ENCODE assay signal across 10 cellular contexts in genomic region chr16:31528726-31529397, GRCh38. TPM values are rescaled to one million over a fixed set of nuclear protein-coding genes. Genes with fewer than 3 reads are reported as not detected.
DNase-seq lines count a peak whose midpoint lies in the region; ATAC-seq and TF ChIP-seq lines count a peak whose summit lies in the region.
"Had no signal": no experiment of that assay in that cellular context is flagged by ENCODE, and none has a peak within 500 bp of the region (broad histone marks: within the 10 kb centered on the region; RNA-seq: fewer than 3 reads in every experiment).

No MANE protein-coding gene starts in this region.

- in situ Hi-C loops in Panc1 (cut with HindIII; ENCODE audit: low pct_unique_long_range_greater_than_20kb, low sequenced_read_pairs) = no loop called here

- H3K36me3 ChIP-seq in Panc1 (ENCODE audit: control insufficient read depth, insufficient read depth, low read length) (no peaks in the 10 kb centered on the region), psoas muscle (ENCODE audit: insufficient read depth in 1 of 2, low read depth in 1 of 2) (no peaks in the 10 kb centered on the region)

- DNase-seq in AG10803 (ENCODE audit: low read depth) (peak; percentile 68), Panc1 (ENCODE audit: low read depth, low spot score) (no peak), glomerular visceral epithelial cell (ENCODE audit: extremely low spot score) (peak; percentile 29), psoas muscle (no peak), NCI-H774 (lab: John Stamatoyannopoulos, UW) (no peak), Kasumi-1 (lab: John Stamatoyannopoulos, UW) (no peak), T1000 (lab: John Stamatoyannopoulos, UW) (no peak)
- DNase-seq: NCI-H524 treated with DMSO at 0.1 percent for 48 hours; stimulated activated CD4-positive, alpha-beta T cell treated with anti-CD3 and anti-CD28 coated beads, Interleukin-2, amount 100 ng/mL, for 48 hours had no signal

- H3K9me3 ChIP-seq in Panc1 (ENCODE audit: control insufficient read depth, insufficient read depth, low read depth, low read length) (no peaks in the 10 kb centered on the region), psoas muscle (no peaks in the 10 kb centered on the region)

- POLR2A ChIA-PET in Panc1 (lab: Charles Lee) = no interaction called here

- 0 out of 2 replicates have a peak, but pooled peaks cover 4% of the 10 kb centered on the region for H3K4me1 ChIP-seq in Panc1 (ENCODE audit: control insufficient read depth, insufficient read depth, low read length)
- no peaks in the 10 kb centered on the region for H3K4me1 ChIP-seq in psoas muscle

- ATAC-seq in Panc1 (peak; percentile 29; the same call in 1 of the 2 replicates), psoas muscle (no peak), GM19452 (IDR thresholded peaks at IDR 0.05; ENCODE audit: unreplicated experiment) (no peak)

- intact Hi-C loops in Panc1 (cut with micrococcal nuclease; ENCODE audit: unreplicated experiment) (loop anchor here (5.0 kb wide), 1 partner anchor 52 kb away; no protein-coding TSS in a partner anchor), psoas muscle (cut with DNase I) (no loop called here)

- CTCF ChIA-PET in Panc1 (lab: Charles Lee) = interaction anchor here (0.6 kb wide), 2 partner anchors 15 to 1003 kb away, joined by 3 to 5 read pairs; partner anchors contain the start of gene ZNF768

- TF ChIP-seq CTCF in AG10803 (conservative IDR thresholded peaks at IDR 0.05; ENCODE audit: low read length) (no peak), Panc1 (IDR thresholded peaks at IDR 0.05) (no peak), psoas muscle (IDR thresholded peaks at IDR 0.05) (no peak)

- no peak overlapping the region for H3K27ac ChIP-seq in Panc1 (ENCODE audit: low read length)
- no peak overlapping the region for H3K27ac ChIP-seq in psoas muscle

- WGBS in psoas muscle, 3 donors = 5 to 6% (median 6%) methylated on average over 18 of the region's 18 CpGs

- H3K4me3 ChIP-seq in AG10803 (ENCODE audit: low read length) (peak overlapping the region; percentile 53), Panc1 (ENCODE audit: low read depth in 2 of 2, low read length in 2 of 2) (peak overlapping the region; percentile 33 to 43), psoas muscle (peak overlapping the region; percentile 47)

- peaks cover 6% of the 10 kb centered on the region; the same call in 1 of the 2 replicates for H3K27me3 ChIP-seq in Panc1 (ENCODE audit: control insufficient read depth, insufficient read depth, low read length)
- H3K27me3 ChIP-seq in psoas muscle (ENCODE audit: insufficient read depth in 3 of 3, low read length in 2 of 3) = peaks cover 0 to 62% (median 20%) of the 10 kb centered on the region in 3 donors

- no TSS peak for BruUV-seq in Panc1 (replicated peaks; lab: Mats Ljungman, UMichigan)

RNA-seq across cellular contexts. Expression of gene AHSP, which starts 1.2 kb away (rescaled TPM):
- total RNA-seq in Panc1 (2021; ENCODE audit: unreplicated experiment) (not detected), psoas muscle (1 to 10 TPM in 1 of 4 donors, not detected in 3; 3.5 TPM)
- not detected for polyA plus RNA-seq in Panc1 (2012; ENCODE audit: insufficient read length)
- not detected for polyA plus RNA-seq in psoas muscle

RNA-seq across cellular contexts. Expression of gene RUSF1, which starts 20.7 kb away (rescaled TPM):
- 47.4 TPM for total RNA-seq in Panc1 (2021; ENCODE audit: unreplicated experiment)
- polyA plus RNA-seq in Panc1 (2012; ENCODE audit: insufficient read length) = 49.1 TPM
- total RNA-seq in psoas muscle = 10 to 100 TPM in 3 of 4 donors, 1 to 10 TPM in 1; 6.9 to 16.2 (median 11.9) TPM
- polyA plus RNA-seq in psoas muscle = 10 to 100 TPM in 1 of 3 donors, 1 to 10 TPM in 2; 8.1 to 12.0 (median 9.9) TPM

RNA-seq across cellular contexts. Expression of gene SLC5A2, which starts 45.9 kb away (rescaled TPM):
- total RNA-seq in Panc1 (2021; ENCODE audit: unreplicated experiment) (0.15 TPM), psoas muscle (not detected)
- polyA plus RNA-seq in Panc1 (2012; ENCODE audit: insufficient read length) = 7.5 TPM
- polyA plus RNA-seq in psoas muscle = under 1 TPM; 0.08 to 0.35 (median 0.26) TPM

RNA-seq across cellular contexts. Expression of gene TGFB1I1, which starts 56.9 kb away (rescaled TPM):
- 32.5 TPM for total RNA-seq in Panc1 (2021; ENCODE audit: unreplicated experiment)
- polyA plus RNA-seq in Panc1 (2012; ENCODE audit: insufficient read length) = 55.7 TPM
- 10 to 100 TPM in 1 of 4 donors, 1 to 10 TPM in 3; 8.3 to 11.5 (median 8.7) TPM for total RNA-seq in psoas muscle
- polyA plus RNA-seq in psoas muscle = 1 to 10 TPM; 4.5 to 7.0 (median 5.0) TPM

Comparison
In these comparisons a context has a peak if more than half of its experiments do, and no peak if none do; other contexts are left out.
1. DNase-seq: peak in AG10803 (single experiment) and glomerular visceral epithelial cell (single experiment); none in Panc1 (single experiment), psoas muscle (0 of 2), NCI-H774 (single experiment), Kasumi-1 (0 of 2) and T1000 (single experiment).
2. Peak in every context shown above with its lines, with median percentiles within 50 percentile points of each other: H3K4me3 ChIP-seq.